ENCODE assay signal across 20 cellular contexts in the genomic region with DNA sequence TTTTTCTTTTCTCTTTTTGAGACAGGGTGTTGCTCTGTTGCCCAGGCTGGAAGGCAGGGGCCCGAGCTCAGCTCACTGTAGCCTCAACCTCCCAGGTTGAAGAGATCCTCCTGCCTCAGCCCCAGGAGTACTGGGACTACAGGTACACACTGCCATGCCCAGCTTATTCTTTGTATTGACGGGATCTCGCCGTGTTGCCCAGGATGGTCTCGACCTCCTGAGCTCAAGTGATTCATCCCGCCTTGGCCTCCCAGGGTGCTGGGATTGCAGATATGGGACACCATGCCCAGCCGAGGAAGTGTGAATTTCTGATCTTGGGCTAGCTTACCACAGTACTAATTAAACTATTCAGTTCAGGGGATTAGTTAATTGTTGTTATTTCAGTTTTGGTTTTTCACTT.
DNase-seq lines count a peak whose midpoint lies in the region; ATAC-seq and TF ChIP-seq lines count a peak whose summit lies in the region.
"Had no signal": no experiment of that assay in that cellular context is flagged by ENCODE, and none has a peak within 500 bp of the region (broad histone marks: within the 10 kb centered on the region; RNA-seq: fewer than 3 reads in every experiment).

No MANE protein-coding gene starts in this region.

- H3K9me3 Mint-ChIP-seq in stimulated activated naive CD8-positive, alpha-beta T cell treated with anti-CD3 and anti-CD28 coated beads, Interleukin-15, Interleukin-2, amounts not matched to agents 100 ng/mL and 50 ng/mL, for 24 hours, result no peaks in the 10 kb centered on the region
- H3K9me3 Mint-ChIP-seq in memory B cell, result no peaks in the 10 kb centered on the region
- H3K9me3 Mint-ChIP-seq: CD4-positive, CD25-positive, alpha-beta regulatory T cell had no signal

- TF ChIP-seq CTCF in HEK293 (tag by site-specific recombination; IDR thresholded peaks at IDR 0.05), result no peak

- H3K4me3 ChIP-seq in HEK293 (ENCODE audit: low read depth, low read length), result no peak overlapping the region
- H3K4me3 ChIP-seq: GM12878, Peyer's patch had no signal

- DNase-seq in stimulated activated naive CD8-positive, alpha-beta T cell treated with anti-CD3 and anti-CD28 coated beads, Interleukin-15, Interleukin-2, amounts not matched to agents 100 U/mL and 50 U/mL, for 24 hours, result no peak
- DNase-seq in memory B cell (ENCODE audit: low spot score in 2 of 2) (no peak), GOT3 (lab: John Stamatoyannopoulos, UW) (no peak), HUDEP-2 (lab: John Stamatoyannopoulos, UW; ENCODE audit: unreplicated experiment in 76 of 76) (no peak), amniotic stem cell (lab: John Stamatoyannopoulos, UW) (no peak)
- DNase-seq: Caco-2; CD4-positive, CD25-positive, alpha-beta regulatory T cell; DMS 273 treated with DMSO at 0.1 percent for 48 hours; DMS79 treated with DMSO at 0.1 percent for 48 hours; Karpas-422; MV-4-11; NCI-H1105 treated with DMSO at 0.1 percent for 48 hours; NCI-H1694; NCI-H2081 treated with DMSO at 0.1 percent for 48 hours; NCI-H446; NCI-H526; Peyer's patch had no signal

- POLR2A ChIA-PET in HEK293 (lab: Yijun Ruan, JAX), result no interaction called here

- ATAC-seq in stimulated activated naive CD8-positive, alpha-beta T cell treated with anti-CD3 and anti-CD28 coated beads, Interleukin-15, Interleukin-2, amounts not matched to agents 100 U/mL and 50 U/mL, for 24 hours, result no peak
- no peak for ATAC-seq in memory B cell (ENCODE audit: low read depth)
- ATAC-seq: GM12878 had no signal

- no peaks in the 10 kb centered on the region for H3K27me3 Mint-ChIP-seq in stimulated activated naive CD8-positive, alpha-beta T cell treated with anti-CD3 and anti-CD28 coated beads, Interleukin-15, Interleukin-2, amounts not matched to agents 100 ng/mL and 50 ng/mL, for 24 hours
- no peaks in the 10 kb centered on the region for H3K27me3 Mint-ChIP-seq in memory B cell
- H3K27me3 Mint-ChIP-seq: CD4-positive, CD25-positive, alpha-beta regulatory T cell had no signal

- peaks cover 6 to 84% of the 10 kb centered on the region in 2 experiments; a peak in 2 of 3 replicates for H3K36me3 ChIP-seq in HEK293 (ENCODE audit: control insufficient read depth in 2 of 2, insufficient read depth in 1 of 2, low read length in 2 of 2)

- CTCF ChIA-PET in HEK293 (lab: Yijun Ruan, JAX), result interaction anchor here (0.6 kb wide), 3 partner anchors 64 to 444 kb away, joined by 3 to 6 read pairs (median 5); no protein-coding TSS in a partner anchor

- no peaks in the 10 kb centered on the region for H3K9me3 ChIP-seq in HEK293 (ENCODE audit: control insufficient read depth, insufficient read depth, low read depth, low read length)
- H3K9me3 ChIP-seq: Caco-2, Peyer's patch had no signal

- H3K4me1 ChIP-seq in HEK293 (ENCODE audit: control insufficient read depth, insufficient read depth, low read length), result no peaks in the 10 kb centered on the region
- H3K4me1 ChIP-seq: Caco-2 had no signal

- no peak overlapping the region for H3K4me3 Mint-ChIP-seq in stimulated activated naive CD8-positive, alpha-beta T cell treated with anti-CD3 and anti-CD28 coated beads, Interleukin-15, Interleukin-2, amounts not matched to agents 100 ng/mL and 50 ng/mL, for 24 hours
- H3K4me3 Mint-ChIP-seq in memory B cell, result no peak overlapping the region
- H3K4me3 Mint-ChIP-seq: CD4-positive, CD25-positive, alpha-beta regulatory T cell had no signal

- H3K27ac ChIP-seq in HEK293 (ENCODE audit: extremely low read depth, low read depth, low read length), result no peak overlapping the region
- H3K27ac ChIP-seq: Peyer's patch had no signal

- H3K27ac Mint-ChIP-seq in stimulated activated naive CD8-positive, alpha-beta T cell treated with anti-CD3 and anti-CD28 coated beads, Interleukin-15, Interleukin-2, amounts not matched to agents 100 ng/mL and 50 ng/mL, for 24 hours, result peak overlapping the region; percentile 19
- peak overlapping the region; percentile 56 for H3K27ac Mint-ChIP-seq in memory B cell

- H3K4me1 Mint-ChIP-seq in stimulated activated naive CD8-positive, alpha-beta T cell treated with anti-CD3 and anti-CD28 coated beads, Interleukin-15, Interleukin-2, amounts not matched to agents 100 ng/mL and 50 ng/mL, for 24 hours (ENCODE audit: low read depth), result peaks cover 11% of the 10 kb centered on the region
- H3K4me1 Mint-ChIP-seq in memory B cell, result peaks cover 20% of the 10 kb centered on the region

- peaks cover 62% of the 10 kb centered on the region for H3K36me3 Mint-ChIP-seq in stimulated activated naive CD8-positive, alpha-beta T cell treated with anti-CD3 and anti-CD28 coated beads, Interleukin-15, Interleukin-2, amounts not matched to agents 100 ng/mL and 50 ng/mL, for 24 hours (ENCODE audit: low read depth)
- H3K36me3 Mint-ChIP-seq in memory B cell, result peaks cover 5% of the 10 kb centered on the region

TF ChIP-seq in HEK293, 187 proteins besides CTCF, POLR2A, EP300 and RAD21:
- TF ChIP-seq, protein P1, sequence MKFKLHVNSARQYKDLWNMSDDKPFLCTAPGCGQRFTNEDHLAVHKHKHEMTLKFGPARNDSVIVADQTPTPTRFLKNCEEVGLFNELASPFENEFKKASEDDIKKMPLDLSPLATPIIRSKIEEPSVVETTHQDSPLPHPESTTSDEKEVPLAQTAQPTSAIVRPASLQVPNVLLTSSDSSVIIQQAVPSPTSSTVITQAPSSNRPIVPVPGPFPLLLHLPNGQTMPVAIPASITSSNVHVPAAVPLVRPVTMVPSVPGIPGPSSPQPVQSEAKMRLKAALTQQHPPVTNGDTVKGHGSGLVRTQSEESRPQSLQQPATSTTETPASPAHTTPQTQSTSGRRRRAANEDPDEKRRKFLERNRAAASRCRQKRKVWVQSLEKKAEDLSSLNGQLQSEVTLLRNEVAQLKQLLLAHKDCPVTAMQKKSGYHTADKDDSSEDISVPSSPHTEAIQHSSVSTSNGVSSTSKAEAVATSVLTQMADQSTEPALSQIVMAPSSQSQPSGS (tag by site-specific recombination; IDR thresholded peaks at IDR 0.05; ENCODE audit: low read depth), result no peak
- TF ChIP-seq GLIS1 (tag by site-specific recombination; IDR thresholded peaks at IDR 0.05), result peak; percentile 73
TF ChIP-seq in HEK293: peak in this region for 1.
